Comparison of ENCODE assay signal across 20 cellular contexts in the genomic region with DNA sequence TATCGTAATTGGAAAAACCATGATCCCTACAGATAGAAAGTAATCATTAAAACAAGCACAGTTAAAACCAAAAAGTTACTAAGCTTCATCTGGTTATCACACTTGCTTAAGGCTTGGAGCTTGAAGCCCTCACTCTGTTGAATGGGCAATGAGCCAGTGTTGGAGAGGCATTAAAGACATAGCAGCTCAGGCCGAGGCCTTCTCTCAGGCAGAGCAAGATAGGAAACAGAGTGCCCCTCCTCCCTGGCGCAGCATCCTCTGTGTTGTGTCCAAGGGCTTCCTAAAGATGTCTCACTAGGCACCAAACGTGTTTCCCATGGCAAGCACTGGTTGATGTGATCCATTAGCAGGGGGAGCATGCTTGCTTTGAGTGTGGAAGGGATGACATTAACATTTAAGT. TPM values are rescaled to one million over a fixed set of nuclear protein-coding genes. Genes with fewer than 3 reads are reported as not detected.
A peak's percentile ranks its signal among the peaks of the same experiment; 100 is the strongest.
DNase-seq lines count a peak whose midpoint lies in the region; ATAC-seq, FAIRE-seq and TF ChIP-seq lines count a peak whose summit lies in the region.
"Had no signal": no experiment of that assay in that cellular context is flagged by ENCODE, and none has a peak within 500 bp of the region (broad histone marks: within the 10 kb centered on the region; RNA-seq: fewer than 3 reads in every experiment).

No MANE protein-coding gene starts in this region.

- no peak overlapping the region for H3K4me3 Mint-ChIP-seq in activated CD4-positive, alpha-beta T cell treated with anti-CD3 and anti-CD28 coated beads, Interleukin-2, amount 10 ng/mL, durations not matched to agents 24 days and 14 days
- no peak overlapping the region for H3K4me3 Mint-ChIP-seq in stimulated activated effector memory CD8-positive, alpha-beta T cell treated with anti-CD3 and anti-CD28 coated beads, Interleukin-12 subunit alpha, Interleukin-12 subunit beta, amount 100 ng/mL, for 72 hours
- H3K4me3 Mint-ChIP-seq: natural killer cell treated with Interleukin-12 subunit alpha and Interleukin-12 subunit beta and Interleukin-15 and Interleukin-18, amount 100 ng/mL, for 72 hours had no signal

- intact Hi-C loops in activated CD4-positive, alpha-beta T cell treated with anti-CD3 and anti-CD28 coated beads, Interleukin-2, amount 10 ng/mL, durations not matched to agents 24 days and 14 days (cut with micrococcal nuclease): no loop called here

- DNase-seq in activated CD4-positive, alpha-beta T cell treated with anti-CD3 and anti-CD28 coated beads, Interleukin-2, amount 10 ng/mL, durations not matched to agents 24 days and 14 days: no peak
- no peak for DNase-seq in activated CD4-positive, alpha-beta T cell treated with anti-CD3 and anti-CD28 coated beads for 48 hours
- DNase-seq in NCI-H524 (lab: John Stamatoyannopoulos, UW): peak; percentile 38 to 67
- peak; percentile 74 to 81 for DNase-seq in erythroblast (lab: John Stamatoyannopoulos, UW)
- DNase-seq in stimulated activated effector memory CD8-positive, alpha-beta T cell treated with anti-CD3 and anti-CD28 coated beads, Interleukin-12 subunit alpha, Interleukin-12 subunit beta, amount 100 ng/mL, for 72 hours (ENCODE audit: low spot score in 2 of 2): no peak
- DNase-seq in HTR-8/SVneo (ENCODE audit: insufficient read length, low spot score): no peak
- no peak for DNase-seq in GM03348 (ENCODE audit: low spot score)
- DNase-seq in activated effector memory CD4-positive, alpha-beta T cell treated with Interleukin-2 at 50 U/mL for 16 hours: no peak
- DNase-seq: activated effector memory CD4-positive, alpha-beta T cell treated with anti-CD3 and anti-CD28 coated beads, Interleukin-2, amount 50 U/mL, for 16 hours; glutamatergic neuron; lower lobe of right lung; NCI-H1930; NCI-H2227 treated with DMSO at 0.1 percent for 48 hours; NCI-H774; RPMI8226; stomach had no signal

- peaks cover 52% of the 10 kb centered on the region for H3K36me3 Mint-ChIP-seq in activated CD4-positive, alpha-beta T cell treated with anti-CD3 and anti-CD28 coated beads, Interleukin-2, amount 10 ng/mL, durations not matched to agents 24 days and 14 days (ENCODE audit: low read depth)
- H3K36me3 Mint-ChIP-seq in stimulated activated effector memory CD8-positive, alpha-beta T cell treated with anti-CD3 and anti-CD28 coated beads, Interleukin-12 subunit alpha, Interleukin-12 subunit beta, amount 100 ng/mL, for 72 hours: peaks cover 57% of the 10 kb centered on the region

- no peaks in the 10 kb centered on the region for H3K27me3 Mint-ChIP-seq in activated CD4-positive, alpha-beta T cell treated with anti-CD3 and anti-CD28 coated beads, Interleukin-2, amount 10 ng/mL, durations not matched to agents 24 days and 14 days
- H3K27me3 Mint-ChIP-seq: natural killer cell treated with Interleukin-12 subunit alpha and Interleukin-12 subunit beta and Interleukin-15 and Interleukin-18, amount 100 ng/mL, for 72 hours had no signal

- H3K4me1 Mint-ChIP-seq in activated CD4-positive, alpha-beta T cell treated with anti-CD3 and anti-CD28 coated beads, Interleukin-2, amount 10 ng/mL, durations not matched to agents 24 days and 14 days: peaks cover 25% of the 10 kb centered on the region
- peaks cover 22% of the 10 kb centered on the region for H3K4me1 Mint-ChIP-seq in stimulated activated effector memory CD8-positive, alpha-beta T cell treated with anti-CD3 and anti-CD28 coated beads, Interleukin-12 subunit alpha, Interleukin-12 subunit beta, amount 100 ng/mL, for 72 hours

- no peak for TF ChIP-seq POLR2A in erythroblast (IDR thresholded peaks at IDR 0.05; ENCODE audit: low read length)

- H3K9me3 Mint-ChIP-seq in activated CD4-positive, alpha-beta T cell treated with anti-CD3 and anti-CD28 coated beads, Interleukin-2, amount 10 ng/mL, durations not matched to agents 24 days and 14 days: no peaks in the 10 kb centered on the region
- H3K9me3 Mint-ChIP-seq in stimulated activated effector memory CD8-positive, alpha-beta T cell treated with anti-CD3 and anti-CD28 coated beads, Interleukin-12 subunit alpha, Interleukin-12 subunit beta, amount 100 ng/mL, for 72 hours: no peaks in the 10 kb centered on the region
- H3K9me3 Mint-ChIP-seq: natural killer cell treated with Interleukin-12 subunit alpha and Interleukin-12 subunit beta and Interleukin-15 and Interleukin-18, amount 100 ng/mL, for 72 hours had no signal

- no peak for ATAC-seq in stimulated activated effector memory CD8-positive, alpha-beta T cell treated with anti-CD3 and anti-CD28 coated beads, Interleukin-12 subunit alpha, Interleukin-12 subunit beta, amount 100 ng/mL, for 72 hours
- ATAC-seq: GM12878; HCT116; K562; lower lobe of right lung; natural killer cell treated with Interleukin-12 subunit alpha and Interleukin-12 subunit beta and Interleukin-15 and Interleukin-18, amount 100 ng/mL, for 72 hours had no signal

- peak overlapping the region; percentile 88 for H3K27ac Mint-ChIP-seq in activated CD4-positive, alpha-beta T cell treated with anti-CD3 and anti-CD28 coated beads, Interleukin-2, amount 10 ng/mL, durations not matched to agents 24 days and 14 days
- H3K27ac Mint-ChIP-seq in stimulated activated effector memory CD8-positive, alpha-beta T cell treated with anti-CD3 and anti-CD28 coated beads, Interleukin-12 subunit alpha, Interleukin-12 subunit beta, amount 100 ng/mL, for 72 hours: peak overlapping the region; percentile 55

- no peak for FAIRE-seq in HTR-8/SVneo (lab: Jason Lieb, UNC)
- FAIRE-seq: GM12878, K562 had no signal

RNA-seq across cellular contexts. Expression of a gene that starts 34.9 kb away (rescaled TPM):
- total RNA-seq in activated CD4-positive, alpha-beta T cell treated with anti-CD3 and anti-CD28 coated beads, Interleukin-2, amount 10 ng/mL, durations not matched to agents 24 days and 14 days: 46.4 and 51.6 TPM in 2 replicates

Comparison
In these comparisons a context has a peak if more than half of its experiments do, and no peak if none do; other contexts are left out.
1. DNase-seq: peak in NCI-H524 (2 of 2) and erythroblast (2 of 2); none in activated CD4-positive, alpha-beta T cell treated with anti-CD3 and anti-CD28 coated beads, Interleukin-2, amount 10 ng/mL, durations not matched to agents 24 days and 14 days (single experiment), activated CD4-positive, alpha-beta T cell treated with anti-CD3 and anti-CD28 coated beads for 48 hours (single experiment), stimulated activated effector memory CD8-positive, alpha-beta T cell treated with anti-CD3 and anti-CD28 coated beads, Interleukin-12 subunit alpha, Interleukin-12 subunit beta, amount 100 ng/mL, for 72 hours (0 of 2), HTR-8/SVneo (single experiment), GM03348 (single experiment) and activated effector memory CD4-positive, alpha-beta T cell treated with Interleukin-2 at 50 U/mL for 16 hours (single experiment).